ENCODE assay signal across 15 cellular contexts in genomic region chrX:2967584-2967983, GRCh38. TPM values are rescaled to one million over a fixed set of nuclear protein-coding genes. Genes with fewer than 3 reads are reported as not detected.
DNase-seq lines count a peak whose midpoint lies in the region; ATAC-seq, FAIRE-seq and TF ChIP-seq lines count a peak whose summit lies in the region.
"Had no signal": no experiment of that assay in that cellular context is flagged by ENCODE, and none has a peak within 500 bp of the region (broad histone marks: within the 10 kb centered on the region; RNA-seq: fewer than 3 reads in every experiment).

No MANE protein-coding gene starts in this region.

- DNase-seq in MG63 (peak; percentile 21), endothelial cell of umbilical vein (ENCODE audit: low read depth, low spot score) (no peak), osteocyte (ENCODE audit: extremely low spot score, unreplicated experiment) (no peak), upper lobe of left lung (no peak), mucosa of gallbladder (ENCODE audit: low spot score) (no peak), Kasumi-1 (lab: John Stamatoyannopoulos, UW) (no peak)
- DNase-seq in stimulated activated CD4-positive, alpha-beta T cell treated with anti-CD3 and anti-CD28 coated beads, Interleukin-4, amount 100 ng/mL, for 24 hours, result no peak
- DNase-seq: AML-193, NCI-H1436 treated with DMSO at 0.1 percent for 48 hours, uterus had no signal

- peak overlapping the region; percentile 62 for H3K4me3 ChIP-seq in BLaER1
- H3K4me3 ChIP-seq in MG63, result peak overlapping the region; percentile 33
- no peak overlapping the region for H3K4me3 ChIP-seq in endothelial cell of umbilical vein (replicated peaks in 1 of 3; ENCODE audit: insufficient read depth in 1 of 3, low read depth in 1 of 3, low read length in 3 of 3)
- no peak overlapping the region for H3K4me3 ChIP-seq in upper lobe of left lung
- H3K4me3 ChIP-seq: uterus had no signal

- H3K36me3 Mint-ChIP-seq in osteocyte (ENCODE audit: unreplicated experiment), result no peaks in the 10 kb centered on the region
- H3K36me3 Mint-ChIP-seq: activated naive CD4-positive, alpha-beta T cell treated with anti-CD3 and anti-CD28 coated beads, Interleukin-2, amount 50 U/mL, for 72 hours; memory B cell; stimulated activated memory B cell treated with anti-CD40 and anti-IgM and Interleukin-4, amounts not matched to agents 10 μg/mL and 1 μg/mL and 100 μg/mL, for 72 hours had no signal

- CTCF ChIA-PET in endothelial cell of umbilical vein (lab: Charles Lee), result no interaction called here

- no peak for FAIRE-seq in endothelial cell of umbilical vein (lab: Jason Lieb, UNC)

- ATAC-seq in upper lobe of left lung (ENCODE audit: low FRiP score in 2 of 2), result no peak
- ATAC-seq: stimulated activated memory B cell treated with anti-CD40 and anti-IgM and Interleukin-4, amounts not matched to agents 10 μg/mL and 1 μg/mL and 100 μg/mL, for 72 hours had no signal

- H3K4me3 Mint-ChIP-seq in osteocyte (ENCODE audit: unreplicated experiment), result peak overlapping the region; percentile 75
- H3K4me3 Mint-ChIP-seq: memory B cell; stimulated activated memory B cell treated with anti-CD40 and anti-IgM and Interleukin-4, amounts not matched to agents 10 μg/mL and 1 μg/mL and 100 μg/mL, for 72 hours had no signal

- intact Hi-C loops in endothelial cell of umbilical vein (cut with micrococcal nuclease), result no loop called here

- peaks cover 34% of the 10 kb centered on the region for H3K4me1 Mint-ChIP-seq in osteocyte (ENCODE audit: unreplicated experiment)
- H3K4me1 Mint-ChIP-seq: memory B cell; stimulated activated memory B cell treated with anti-CD40 and anti-IgM and Interleukin-4, amounts not matched to agents 10 μg/mL and 1 μg/mL and 100 μg/mL, for 72 hours had no signal

- no peak for TF ChIP-seq CTCF in endothelial cell of umbilical vein (IDR thresholded peaks at IDR 0.05; ENCODE audit: extremely low read depth in 1 of 2, insufficient read depth in 1 of 2, low read depth in 1 of 2, low read length in 2 of 2)
- TF ChIP-seq CTCF in osteocyte (IDR thresholded peaks at IDR 0.05), result no peak
- no peak for TF ChIP-seq CTCF in upper lobe of left lung (IDR thresholded peaks at IDR 0.05)

- H3K79me2 ChIP-seq in endothelial cell of umbilical vein (ENCODE audit: control insufficient read depth, insufficient read depth, low read length), result no peaks in the 10 kb centered on the region

- POLR2A ChIA-PET in endothelial cell of umbilical vein (lab: Charles Lee), result no interaction called here

- no peak overlapping the region for H2AFZ ChIP-seq in endothelial cell of umbilical vein (ENCODE audit: low read depth, low read length)

- TF ChIP-seq EP300 in upper lobe of left lung (IDR thresholded peaks at IDR 0.05), result no peak

- peak overlapping the region; percentile 39 for H3K27ac Mint-ChIP-seq in osteocyte (ENCODE audit: unreplicated experiment)
- H3K27ac Mint-ChIP-seq: memory B cell; stimulated activated memory B cell treated with anti-CD40 and anti-IgM and Interleukin-4, amounts not matched to agents 10 μg/mL and 1 μg/mL and 100 μg/mL, for 72 hours had no signal

- H3K4me1 ChIP-seq in BLaER1 (peaks cover 38% of the 10 kb centered on the region), endothelial cell of umbilical vein (ENCODE audit: control insufficient read depth, extremely low read depth, insufficient read depth, low read length) (peaks cover 12% of the 10 kb centered on the region), upper lobe of left lung (no peaks in the 10 kb centered on the region)
- H3K4me1 ChIP-seq: uterus had no signal

- no peaks in the 10 kb centered on the region for H3K9me3 Mint-ChIP-seq in osteocyte (ENCODE audit: unreplicated experiment)
- H3K9me3 Mint-ChIP-seq: activated naive CD4-positive, alpha-beta T cell treated with anti-CD3 and anti-CD28 coated beads, Interleukin-2, amount 50 U/mL, for 72 hours; memory B cell; stimulated activated memory B cell treated with anti-CD40 and anti-IgM and Interleukin-4, amounts not matched to agents 10 μg/mL and 1 μg/mL and 100 μg/mL, for 72 hours had no signal

- H3K4me2 ChIP-seq in BLaER1, result peak overlapping the region; percentile 93
- peak overlapping the region; percentile 24 for H3K4me2 ChIP-seq in endothelial cell of umbilical vein (ENCODE audit: insufficient read depth, low read length)

- peak overlapping the region; percentile 69 for H3K27ac ChIP-seq in BLaER1
- H3K27ac ChIP-seq in endothelial cell of umbilical vein (ENCODE audit: insufficient read depth, low read depth, low read length), result no peak overlapping the region
- H3K27ac ChIP-seq in upper lobe of left lung, result no peak overlapping the region
- H3K27ac ChIP-seq: skin epidermis, uterus had no signal

- WGBS in upper lobe of left lung, 2 donors, result 68 to 85% methylated on average over 14 of the region's 14 CpGs

- H3K27me3 Mint-ChIP-seq in osteocyte (ENCODE audit: unreplicated experiment), result no peaks in the 10 kb centered on the region

- H3K36me3 ChIP-seq in BLaER1 (no peaks in the 10 kb centered on the region), MG63 (no peaks in the 10 kb centered on the region), endothelial cell of umbilical vein (ENCODE audit: control insufficient read depth in 2 of 2, extremely low read depth in 1 of 2, insufficient read depth in 2 of 2, low read length in 2 of 2) (no peaks in the 10 kb centered on the region), upper lobe of left lung (no peaks in the 10 kb centered on the region)
- H3K36me3 ChIP-seq: uterus had no signal

- H3K9me3 ChIP-seq in BLaER1 (peaks cover 11% of the 10 kb centered on the region), MG63 (no peaks in the 10 kb centered on the region), endothelial cell of umbilical vein (replicated peaks; ENCODE audit: control insufficient read depth, insufficient read depth, low read length) (no peaks in the 10 kb centered on the region), upper lobe of left lung (no peaks in the 10 kb centered on the region)
- H3K9me3 ChIP-seq: uterus had no signal

- H3K27me3 ChIP-seq in BLaER1 (no peaks in the 10 kb centered on the region), MG63 (no peaks in the 10 kb centered on the region), endothelial cell of umbilical vein (ENCODE audit: control insufficient read depth in 2 of 2, insufficient read depth in 2 of 2, low read length in 2 of 2) (no peaks in the 10 kb centered on the region), upper lobe of left lung (no peaks in the 10 kb centered on the region)
- H3K27me3 ChIP-seq: uterus had no signal

- TF ChIP-seq POLR2A in endothelial cell of umbilical vein (IDR thresholded peaks at IDR 0.05; ENCODE audit: low read depth, low read length) (no peak), upper lobe of left lung (IDR thresholded peaks at IDR 0.05) (no peak)

- H3K9ac ChIP-seq in BLaER1, result peak overlapping the region; percentile 69
- H3K9ac ChIP-seq in endothelial cell of umbilical vein (replicated peaks; ENCODE audit: extremely low read depth, insufficient read depth, low read length), result peak overlapping the region; percentile 23

- H4K20me1 ChIP-seq in BLaER1 (no peaks in the 10 kb centered on the region), endothelial cell of umbilical vein (replicated peaks; ENCODE audit: control insufficient read depth, extremely low read depth, insufficient read depth, low read length) (no peaks in the 10 kb centered on the region)

- BruUV-seq in endothelial cell of umbilical vein (replicated peaks; lab: Mats Ljungman, UMichigan), result no TSS peak

- dilution Hi-C loops in endothelial cell of umbilical vein (cut with MboI; ENCODE audit: extremely low pct_ligation_motif_present, low sequenced_read_pairs), result no loop called here

- H3K9me1 ChIP-seq in endothelial cell of umbilical vein (replicated peaks; ENCODE audit: control insufficient read depth, extremely low read depth, insufficient read depth, low read length), result no peaks in the 10 kb centered on the region

TF ChIP-seq in endothelial cell of umbilical vein, 7 proteins besides CTCF, POLR2A, EP300 and RAD21:
- TF ChIP-seq MYC (IDR thresholded peaks at IDR 0.05; ENCODE audit: low read depth, low read length) (no peak), GATA2 (IDR thresholded peaks at IDR 0.05; ENCODE audit: insufficient read depth, insufficient read length, low read depth, low read length) (peak; percentile 28)
TF ChIP-seq in endothelial cell of umbilical vein: peak in this region for 1.

RNA-seq across cellular contexts. Expression of gene ARSD, which starts 38.4 kb away (rescaled TPM):
- total RNA-seq in MG63 (2014; rRNA removed; shearing (Covaris generic); ENCODE audit: low replicate concordance), result 5.9 and 6.6 TPM in 2 replicates
- total RNA-seq in endothelial cell of umbilical vein (16.4 and 18.6 TPM in 2 replicates), osteocyte (40.9 and 44.6 TPM in 2 replicates), upper lobe of left lung (10 to 100 TPM; 27.1 to 67.7 (median 32.3) TPM), mucosa of gallbladder (82.5 TPM)
- polyA plus RNA-seq in endothelial cell of umbilical vein, result 15.5 and 17.3 TPM in 2 replicates
- polyA plus RNA-seq in endothelial cell of umbilical vein (2011; cell fraction: cytosol; rRNA removed), result 9.6 and 11.4 TPM in 2 replicates
- polyA plus RNA-seq in endothelial cell of umbilical vein (2011; cell fraction: nucleus; rRNA removed), result 12.5 and 15.4 TPM in 2 replicates
- 13.6 and 14.6 TPM in 2 replicates for polyA plus RNA-seq in endothelial cell of umbilical vein (2012)
- polyA minus RNA-seq in endothelial cell of umbilical vein, result 31.2 and 33.3 TPM in 2 replicates
- polyA minus RNA-seq in endothelial cell of umbilical vein (2011; cell fraction: cytosol; rRNA and poly(A)+ RNA removed), result 4.4 TPM
- 9.2 and 9.4 TPM in 2 replicates for polyA minus RNA-seq in endothelial cell of umbilical vein (2011; cell fraction: nucleus; rRNA and poly(A)+ RNA removed)

RNA-seq across cellular contexts. Expression of gene ARSH, which starts 38.8 kb away (rescaled TPM):
- not detected in 2 replicates for total RNA-seq in MG63 (2014; rRNA removed; shearing (Covaris generic); ENCODE audit: low replicate concordance)
- total RNA-seq in endothelial cell of umbilical vein (not detected in 2 replicates), osteocyte (not detected in 2 replicates), upper lobe of left lung (not detected), mucosa of gallbladder (0.12 TPM)
- not detected in 2 replicates for polyA plus RNA-seq in endothelial cell of umbilical vein
- not detected in 2 replicates for polyA plus RNA-seq in endothelial cell of umbilical vein (2011; cell fraction: cytosol; rRNA removed)
- not detected in 2 replicates for polyA plus RNA-seq in endothelial cell of umbilical vein (2011; cell fraction: nucleus; rRNA removed)
- polyA plus RNA-seq in endothelial cell of umbilical vein (2012), result not detected in 2 replicates
- not detected in 2 replicates for polyA minus RNA-seq in endothelial cell of umbilical vein
- not detected for polyA minus RNA-seq in endothelial cell of umbilical vein (2011; cell fraction: cytosol; rRNA and poly(A)+ RNA removed)
- polyA minus RNA-seq in endothelial cell of umbilical vein (2011; cell fraction: nucleus; rRNA and poly(A)+ RNA removed), result not detected in 2 replicates
- total RNA-seq: activated naive CD4-positive, alpha-beta T cell treated with anti-CD3 and anti-CD28 coated beads, Interleukin-2, amount 50 U/mL, for 72 hours; uterus had no signal

Comparison
In these comparisons a context has a peak if more than half of its experiments do, and no peak if none do; other contexts are left out.
1. H3K4me3 ChIP-seq: peak in BLaER1 (single experiment) and MG63 (single experiment); none in endothelial cell of umbilical vein (0 of 3) and upper lobe of left lung (0 of 4).